ENCODE assay signal across 1 cellular context in the genomic region with DNA sequence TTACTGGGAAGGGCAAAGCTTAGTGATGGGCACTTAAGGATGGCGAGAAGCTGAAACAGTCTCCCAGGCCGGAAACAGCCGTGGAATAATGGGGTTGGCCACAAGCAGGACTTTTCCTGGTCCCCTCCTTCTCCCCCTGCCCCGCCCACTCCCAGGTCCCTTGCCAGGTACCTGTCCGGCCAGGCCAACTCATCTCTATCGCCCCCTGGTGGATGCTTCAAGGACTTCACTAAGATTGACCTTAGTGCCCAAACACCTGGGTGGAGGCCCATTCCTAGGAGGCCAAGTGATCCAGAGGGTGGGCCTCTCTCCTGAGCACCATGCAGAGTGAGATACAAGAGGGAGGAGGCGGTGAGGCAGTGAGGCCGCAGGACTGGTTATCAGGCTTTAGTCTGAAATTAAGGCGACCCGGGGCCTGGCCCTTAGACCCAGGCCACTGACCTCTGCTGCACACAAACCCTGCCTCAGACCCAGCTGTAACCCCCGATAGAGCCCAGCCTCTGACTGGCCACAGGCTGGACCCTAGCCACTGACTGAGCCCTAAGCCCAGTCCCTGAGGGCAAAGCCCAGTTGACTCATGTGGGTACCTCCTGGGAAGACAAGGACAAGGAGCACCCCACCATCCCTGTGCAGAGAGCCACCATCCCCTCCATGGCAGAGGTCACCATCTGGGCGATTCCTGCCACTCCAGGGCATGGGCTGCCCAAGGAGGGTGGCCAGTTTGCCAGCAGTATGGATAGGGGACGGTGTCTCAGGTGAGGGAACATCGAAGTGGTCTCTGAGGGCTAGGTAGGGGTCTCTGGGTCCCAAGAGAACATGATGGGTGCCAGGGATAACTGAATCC.
TF ChIP-seq lines count a peak whose summit lies in the region.

No MANE protein-coding gene starts in this region.

TF ChIP-seq in WTC11, 78 proteins besides CTCF, POLR2A, EP300 and RAD21 (continued from another document):
- no peak for TF ChIP-seq KAT7 (CRISPR knock-in tag; IDR thresholded peaks at IDR 0.05; ENCODE audit: borderline replicate concordance)
- no peak for TF ChIP-seq RORB (CRISPR knock-in tag; IDR thresholded peaks at IDR 0.05)
- TF ChIP-seq, protein P1, sequence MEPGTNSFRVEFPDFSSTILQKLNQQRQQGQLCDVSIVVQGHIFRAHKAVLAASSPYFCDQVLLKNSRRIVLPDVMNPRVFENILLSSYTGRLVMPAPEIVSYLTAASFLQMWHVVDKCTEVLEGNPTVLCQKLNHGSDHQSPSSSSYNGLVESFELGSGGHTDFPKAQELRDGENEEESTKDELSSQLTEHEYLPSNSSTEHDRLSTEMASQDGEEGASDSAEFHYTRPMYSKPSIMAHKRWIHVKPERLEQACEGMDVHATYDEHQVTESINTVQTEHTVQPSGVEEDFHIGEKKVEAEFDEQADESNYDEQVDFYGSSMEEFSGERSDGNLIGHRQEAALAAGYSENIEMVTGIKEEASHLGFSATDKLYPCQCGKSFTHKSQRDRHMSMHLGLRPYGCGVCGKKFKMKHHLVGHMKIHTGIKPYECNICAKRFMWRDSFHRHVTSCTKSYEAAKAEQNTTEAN (CRISPR knock-in tag; IDR thresholded peaks at IDR 0.05): no peak
- TF ChIP-seq NFYB (CRISPR knock-in tag; conservative IDR thresholded peaks at IDR 0.05; ENCODE audit: low read depth): no peak
- no peak for TF ChIP-seq NR1H2 (CRISPR knock-in tag; IDR thresholded peaks at IDR 0.05)
- TF ChIP-seq, protein P2, sequence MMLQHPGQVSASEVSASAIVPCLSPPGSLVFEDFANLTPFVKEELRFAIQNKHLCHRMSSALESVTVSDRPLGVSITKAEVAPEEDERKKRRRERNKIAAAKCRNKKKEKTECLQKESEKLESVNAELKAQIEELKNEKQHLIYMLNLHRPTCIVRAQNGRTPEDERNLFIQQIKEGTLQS (CRISPR knock-in tag; conservative IDR thresholded peaks at IDR 0.05): no peak
- TF ChIP-seq, protein P3, sequence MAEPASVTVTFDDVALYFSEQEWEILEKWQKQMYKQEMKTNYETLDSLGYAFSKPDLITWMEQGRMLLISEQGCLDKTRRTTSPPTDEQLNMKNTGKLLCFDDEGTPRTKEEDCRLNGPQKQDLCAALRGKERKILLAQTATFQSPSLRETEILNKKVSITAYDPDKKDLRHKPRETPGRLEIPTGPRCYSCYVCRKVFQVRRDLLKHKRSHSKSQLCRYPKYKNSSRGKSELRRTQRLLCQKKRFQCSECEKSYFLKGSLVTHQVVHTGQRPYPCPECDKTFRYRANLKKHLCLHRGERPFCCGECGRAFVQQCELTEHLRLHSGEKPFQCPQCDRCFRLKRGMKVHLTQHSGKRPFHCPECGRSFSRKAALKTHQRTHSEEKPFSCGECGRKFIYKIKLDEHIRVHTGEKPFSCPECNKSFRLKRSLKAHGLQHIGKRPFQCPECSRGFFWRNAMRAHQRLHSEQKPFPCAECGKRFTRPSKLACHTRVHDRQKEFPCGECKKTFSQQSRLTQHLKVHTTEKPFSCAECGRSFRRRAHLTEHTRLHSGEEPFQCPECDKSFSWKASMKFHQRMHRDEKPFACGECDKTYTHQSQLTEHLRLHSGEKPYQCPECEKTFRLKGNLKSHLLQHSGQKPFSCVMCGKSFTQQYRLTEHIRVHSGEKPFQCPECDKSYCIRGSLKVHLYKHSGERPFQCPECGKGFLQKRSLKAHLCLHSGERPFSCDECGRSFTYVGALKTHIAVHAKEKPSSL (CRISPR knock-in tag; conservative IDR thresholded peaks at IDR 0.05): no peak
TF ChIP-seq in WTC11: peak in this region for 0.
